Comparison of ENCODE assay signal across 8 cellular contexts in genomic region chr11:62621567-62622470, GRCh38. TPM values are rescaled to one million over a fixed set of nuclear protein-coding genes. Genes with fewer than 3 reads are reported as not detected.
A peak's percentile ranks its signal among the peaks of the same experiment; 100 is the strongest.
DNase-seq lines count a peak whose midpoint lies in the region; ATAC-seq and TF ChIP-seq lines count a peak whose summit lies in the region.

TSS of gene B3GAT3 (minus strand) at chr11:62621986. CDS start at chr11:62621947, 39 bp downstream.

- H4K8ac ChIP-seq in IMR-90 (ENCODE audit: low read depth in 2 of 2, low read length in 2 of 2) = peak within 1 kb of the TSS; percentile 96 to 99

- in situ Hi-C loops in IMR-90 (cut with MboI; ENCODE audit: low sequenced_read_pairs) = no loop called here

- H2BK20ac ChIP-seq in IMR-90 (ENCODE audit: low read depth, low read length) = 0 out of 2 replicates have a peak within 1 kb of the TSS, but pooled peaks have one; percentile 18

- H4K91ac ChIP-seq in IMR-90 (ENCODE audit: insufficient read depth, low read depth, low read length) = peak within 1 kb of the TSS; percentile 87

- CTCF ChIA-PET in IMR-90 (lab: Yijun Ruan, JAX) = interaction anchor here (0.6 to 2.1 kb wide), 6 partner anchors 10 to 227 kb away, joined by 3 to 5 read pairs (median 4); partner anchors contain the start of genes EML3 and TUT1

- peak within 1 kb of the TSS; percentile 94 for H3K4me2 ChIP-seq in IMR-90 (ENCODE audit: low read depth, low read length)

- no peak for TF ChIP-seq RAD21 in IMR-90 (IDR thresholded peaks at IDR 0.05; ENCODE audit: low read length)

- peak within 1 kb of the TSS; percentile 97 for H3K9ac ChIP-seq in IMR-90 (ENCODE audit: low read depth, low read length)

- H3K4me3 ChIP-seq in IMR-90 (ENCODE audit: insufficient read depth, low read depth, low read length) (peak within 1 kb of the TSS; percentile 89), epithelial cell of esophagus (ENCODE audit: low read length) (peak within 1 kb of the TSS; percentile 88), mononuclear cell (ENCODE audit: low read length) (peak within 1 kb of the TSS; percentile 60)

- H2BK120ac ChIP-seq in IMR-90 (ENCODE audit: low read depth, low read length) = peak within 1 kb of the TSS; percentile 0; the same call in 1 of the 2 replicates

- DNase-seq in DMS 273 (lab: John Stamatoyannopoulos, UW; ENCODE audit: unreplicated experiment) (peak; percentile 96), IMR-90 (peak; percentile 98), OCI-M1 (lab: John Stamatoyannopoulos, UW) (peak; percentile 99), activated T-cell treated with anti-CD3 and anti-CD28 coated beads for 24 hours (ENCODE audit: low read depth) (peak; percentile 96), epithelial cell of esophagus (ENCODE audit: low read depth) (peak; percentile 99)
- peak; percentile 94 to 95 for DNase-seq in stimulated activated CD8-positive, alpha-beta memory T cell treated with anti-CD3 and anti-CD28 coated beads, Interleukin-4, amount 100 ng/mL, for 1 hour (ENCODE audit: low read depth in 2 of 2, low spot score in 1 of 2)

- WGBS in IMR-90 (ENCODE audit: extremely low coverage in 2 of 2, insufficient read length in 1 of 2), 2 experiments = 1% methylated on average over 38 of the region's 77 CpGs; no CpG with 5 or more reads in 1 of the 2 experiments

- no peaks in the 10 kb centered on the region for H3K27me3 ChIP-seq in IMR-90 (ENCODE audit: control insufficient read depth, insufficient read depth, low read length)
- H3K27me3 ChIP-seq in mononuclear cell (ENCODE audit: insufficient read depth, low read length) = no peaks in the 10 kb centered on the region

- H2AK9ac ChIP-seq in IMR-90 (replicated peaks; ENCODE audit: low read depth, low read length, poor library complexity) = peak within 1 kb of the TSS; percentile 94

- peak within 1 kb of the TSS; percentile 75 for H3K56ac ChIP-seq in IMR-90 (ENCODE audit: extremely low read depth, insufficient read depth, low read length)

- H2BK15ac ChIP-seq in IMR-90 (ENCODE audit: low read depth, low read length) = peak within 1 kb of the TSS; percentile 7; the same call in 1 of the 3 replicates

- H4K5ac ChIP-seq in IMR-90 (ENCODE audit: low read depth, low read length) = peak within 1 kb of the TSS; percentile 40

- BruUV-seq in IMR-90 (replicated peaks; lab: Mats Ljungman, UMichigan) = no TSS peak

- TF ChIP-seq CTCF in IMR-90 (conservative IDR thresholded peaks at IDR 0.05; ENCODE audit: low read depth, low read length) = peak; percentile 14; the same call in 1 of the 2 replicates
- no peak for TF ChIP-seq CTCF in epithelial cell of esophagus (IDR thresholded peaks at IDR 0.05; ENCODE audit: insufficient read depth, low read depth, low read length, missing control alignments)

- POLR2A ChIA-PET in IMR-90 (lab: Charles Lee; ENCODE audit: unreplicated experiment) = interaction anchor here (0.6 to 1.1 kb wide), 3 partner anchors 30 to 305 kb away, joined by 5 to 15 read pairs (median 7); partner anchors contain the start of gene TUT1

- ATAC-seq in GM21528 (IDR thresholded peaks at IDR 0.05; ENCODE audit: low FRiP score, unreplicated experiment) = peak; percentile 85
- ATAC-seq in IMR-90 (ENCODE audit: low read depth) = peak; percentile 99

- peak within 1 kb of the TSS; percentile 71 for H2AK5ac ChIP-seq in IMR-90 (ENCODE audit: low read depth, low read length)

- H3K36me3 ChIP-seq in IMR-90 (ENCODE audit: control insufficient read depth, insufficient read depth, low read length) = peaks cover 27% of the 10 kb centered on the region

- peak within 1 kb of the TSS; percentile 44 for H2BK5ac ChIP-seq in IMR-90 (ENCODE audit: low read depth, low read length, poor library complexity, severe bottlenecking)

- H3K4ac ChIP-seq in IMR-90 (ENCODE audit: low read depth, low read length) = peak within 1 kb of the TSS; percentile 83

- intact Hi-C loops in IMR-90 (cut with micrococcal nuclease) = no loop called here

- peak within 1 kb of the TSS; percentile 96 for H3K27ac ChIP-seq in IMR-90 (ENCODE audit: insufficient read depth, low read length)

- H3K9me3 ChIP-seq in IMR-90 (ENCODE audit: control insufficient read depth, insufficient read depth, low read length) (no peaks in the 10 kb centered on the region), mononuclear cell (ENCODE audit: low read depth, low read length) (no peaks in the 10 kb centered on the region)

- H3K23ac ChIP-seq in IMR-90 (ENCODE audit: low read depth, low read length) = peak within 1 kb of the TSS; percentile 80

- no peaks in the 10 kb centered on the region; the same call in 1 of the 2 replicates for H4K20me1 ChIP-seq in IMR-90 (ENCODE audit: insufficient read depth, low read length)

- peaks cover 7% of the 10 kb centered on the region; the same call in 1 of the 2 replicates for H3K9me1 ChIP-seq in IMR-90 (ENCODE audit: insufficient read depth, low read length)

- H3K14ac ChIP-seq in IMR-90 (replicated peaks; ENCODE audit: low read depth, low read length) = peak within 1 kb of the TSS; percentile 92

- dilution Hi-C loops in IMR-90 (cut with HindIII; ENCODE audit: low sequenced_read_pairs, unreplicated experiment) = no loop called here

- peak within 1 kb of the TSS; percentile 95 for H2AFZ ChIP-seq in IMR-90 (replicated peaks; ENCODE audit: low read length, poor library complexity)

- peaks cover 21 to 27% of the 10 kb centered on the region in 2 experiments for H3K79me1 ChIP-seq in IMR-90 (ENCODE audit: low read depth in 1 of 2, low read length in 2 of 2)

- peak within 1 kb of the TSS; percentile 24; the same call in 1 of the 2 replicates for H3K18ac ChIP-seq in IMR-90 (ENCODE audit: low read depth, low read length)

- peaks cover 3% of the 10 kb centered on the region for H3K4me1 ChIP-seq in IMR-90 (ENCODE audit: control insufficient read depth, insufficient read depth, low read length)
- H3K4me1 ChIP-seq in mononuclear cell (ENCODE audit: insufficient read depth, low read length) = peaks cover 21% of the 10 kb centered on the region

- TF ChIP-seq POLR2A in IMR-90 (IDR thresholded peaks at IDR 0.05; ENCODE audit: low read depth, low read length) = peak; percentile 45; the same call in 1 of the 2 replicates

TF ChIP-seq in IMR-90, 13 proteins besides CTCF, POLR2A, EP300 and RAD21:
- TF ChIP-seq SMC3 (IDR thresholded peaks at IDR 0.05; ENCODE audit: low read depth, low read length) (no peak), MAFK (IDR thresholded peaks at IDR 0.05; ENCODE audit: low read depth, low read length) (no peak; the same call in 1 of the 2 replicates), RFX5 (IDR thresholded peaks at IDR 0.05; ENCODE audit: low read depth, low read length) (no peak), FOS (IDR thresholded peaks at IDR 0.05; ENCODE audit: low read depth, low read length) (no peak), NFE2L2 (IDR thresholded peaks at IDR 0.05; ENCODE audit: low read depth, low read length) (no peak), RCOR1 (IDR thresholded peaks at IDR 0.05; ENCODE audit: insufficient replicate concordance, low read length) (no peak), MXI1 (IDR thresholded peaks at IDR 0.05; ENCODE audit: borderline replicate concordance, low read depth, low read length) (peak; percentile 99), MAZ (IDR thresholded peaks at IDR 0.05; ENCODE audit: borderline replicate concordance, low read depth, low read length) (peak; percentile 70; the same call in 1 of the 2 replicates), CHD1 (IDR thresholded peaks at IDR 0.05; ENCODE audit: low read depth, low read length) (no peak), USF2 (IDR thresholded peaks at IDR 0.05; ENCODE audit: low read depth, low read length) (peak; percentile 80), BHLHE40 (IDR thresholded peaks at IDR 0.05; ENCODE audit: low read depth, low read length) (peak; percentile 70), CEBPB (IDR thresholded peaks at IDR 0.05; ENCODE audit: low read depth, low read length) (peak; percentile 96)
- TF ChIP-seq, protein P1, sequence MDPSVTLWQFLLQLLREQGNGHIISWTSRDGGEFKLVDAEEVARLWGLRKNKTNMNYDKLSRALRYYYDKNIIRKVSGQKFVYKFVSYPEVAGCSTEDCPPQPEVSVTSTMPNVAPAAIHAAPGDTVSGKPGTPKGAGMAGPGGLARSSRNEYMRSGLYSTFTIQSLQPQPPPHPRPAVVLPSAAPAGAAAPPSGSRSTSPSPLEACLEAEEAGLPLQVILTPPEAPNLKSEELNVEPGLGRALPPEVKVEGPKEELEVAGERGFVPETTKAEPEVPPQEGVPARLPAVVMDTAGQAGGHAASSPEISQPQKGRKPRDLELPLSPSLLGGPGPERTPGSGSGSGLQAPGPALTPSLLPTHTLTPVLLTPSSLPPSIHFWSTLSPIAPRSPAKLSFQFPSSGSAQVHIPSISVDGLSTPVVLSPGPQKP (IDR thresholded peaks at IDR 0.05; ENCODE audit: borderline replicate concordance, low read depth, low read length) = no peak
TF ChIP-seq in IMR-90: peak in this region for 5.

RNA-seq across cellular contexts. Expression of gene B3GAT3, which starts in this region (rescaled TPM):
- total RNA-seq in IMR-90 (2012; rRNA removed) = 10.4 and 10.6 TPM in 2 replicates
- polyA plus RNA-seq in IMR-90 (2012; rRNA removed) = 38.4 and 51.7 TPM in 2 replicates
- 40.2 and 66.9 TPM in 2 replicates for polyA plus RNA-seq in IMR-90 (2012; cell fraction: cytosol; rRNA removed)
- 32.1 and 121 TPM in 2 replicates for polyA plus RNA-seq in IMR-90 (2012; cell fraction: nucleus; rRNA removed; ENCODE audit: low replicate concordance)
- total RNA-seq in mononuclear cell = 15.7 TPM

Comparison
In these comparisons a context has a peak if more than half of its experiments do, and no peak if none do; other contexts are left out.
1. Peak in every context shown above with its lines: DNase-seq, ATAC-seq, H3K4me3 ChIP-seq and H3K27ac ChIP-seq.